Comparison of ENCODE assay signal across 1 cellular context in genomic region chr1:154539486-154540483, GRCh38.
TF ChIP-seq lines count a peak whose summit lies in the region.

No MANE protein-coding gene starts in this region.

TF ChIP-seq in K562, 482 proteins besides CTCF, POLR2A, EP300 and RAD21:
- TF ChIP-seq TFE3 (CRISPR knock-in tag; IDR thresholded peaks at IDR 0.05), result peak; percentile 61
- no peak for TF ChIP-seq MTA3 (IDR thresholded peaks at IDR 0.05; ENCODE audit: borderline replicate concordance)
